In the genomic region with DNA sequence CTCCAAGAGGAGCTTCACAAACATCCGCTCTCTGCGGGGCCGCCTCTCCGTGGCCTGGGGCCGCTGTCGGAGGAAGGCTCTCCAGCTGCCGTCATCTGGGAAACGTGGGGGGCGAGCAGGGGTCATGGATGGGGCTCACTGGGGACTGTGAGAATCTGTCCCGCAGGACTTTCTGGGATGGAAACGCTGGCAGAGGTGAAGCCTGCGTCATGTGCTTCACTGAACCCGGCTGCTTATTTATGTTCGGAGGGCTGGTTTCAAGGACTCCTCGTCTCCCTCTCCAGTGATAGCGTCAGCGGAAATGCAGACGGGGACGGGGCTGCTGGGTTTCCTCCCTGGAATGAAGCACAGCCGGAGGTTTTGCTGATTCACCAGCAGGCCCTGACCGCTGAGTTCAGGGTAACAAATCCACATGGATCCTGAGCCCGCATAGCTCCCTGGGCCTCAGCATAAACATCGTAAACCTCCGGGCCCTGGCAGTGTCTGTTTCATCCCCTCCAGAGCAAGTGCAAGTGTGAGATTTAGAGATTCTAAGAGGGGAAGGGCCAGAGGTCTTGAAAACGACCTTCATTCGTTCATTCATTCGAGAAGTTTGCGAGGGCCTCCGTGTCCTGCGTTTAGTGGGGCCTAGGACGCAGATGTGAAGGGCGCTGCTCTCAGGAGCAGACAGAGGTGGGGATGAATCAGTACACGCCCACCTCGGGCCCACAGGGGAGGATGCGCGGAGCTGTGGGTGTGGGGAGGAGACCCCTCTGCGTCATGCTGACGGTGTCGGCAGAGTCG, we compare ENCODE assay signal across 7 cellular contexts. TPM values are rescaled to one million over a fixed set of nuclear protein-coding genes. Genes with fewer than 3 reads are reported as not detected.
A peak's percentile ranks its signal among the peaks of the same experiment; 100 is the strongest.
DNase-seq lines count a peak whose midpoint lies in the region; ATAC-seq, FAIRE-seq and TF ChIP-seq lines count a peak whose summit lies in the region.

No MANE protein-coding gene starts in this region.

- TF ChIP-seq POLR2A in IMR-90 (IDR thresholded peaks at IDR 0.05; ENCODE audit: low read depth, low read length) (peak; percentile 30), HepG2 (IDR thresholded peaks at IDR 0.05; ENCODE audit: insufficient read depth in 1 of 2, low read depth in 2 of 2, low read length in 2 of 2) (no peak), testis (IDR thresholded peaks at IDR 0.05) (no peak)

- TF ChIP-seq RAD21 in IMR-90 (IDR thresholded peaks at IDR 0.05; ENCODE audit: low read length) (peak; percentile 50), HepG2 (CRISPR knock-in tag; IDR thresholded peaks at IDR 0.05) (no peak)

- peak overlapping the region; percentile 91 for H4K5ac ChIP-seq in IMR-90 (ENCODE audit: low read depth, low read length)

- H2BK120ac ChIP-seq in IMR-90 (ENCODE audit: low read depth, low read length): peak overlapping the region; percentile 95

- peak overlapping the region; percentile 96 to 97 for H4K8ac ChIP-seq in IMR-90 (ENCODE audit: low read depth in 2 of 2, low read length in 2 of 2)

- H2AFZ ChIP-seq in IMR-90 (replicated peaks; ENCODE audit: low read length, poor library complexity) (peak overlapping the region; percentile 84), HepG2 (ENCODE audit: low read length) (no peak overlapping the region)

- peak; percentile 81 for ATAC-seq in IMR-90 (ENCODE audit: low read depth)
- no peak for ATAC-seq in HepG2

- H3K9ac ChIP-seq in IMR-90 (ENCODE audit: low read depth, low read length) (peak overlapping the region; percentile 75), HepG2 (ENCODE audit: insufficient read depth, low read depth, low read length) (no peak overlapping the region)

- no peaks in the 10 kb centered on the region for H3K27me3 ChIP-seq in IMR-90 (ENCODE audit: control insufficient read depth, insufficient read depth, low read length)
- H3K27me3 ChIP-seq in HepG2 (ENCODE audit: control insufficient read depth in 1 of 2, insufficient read depth in 2 of 2, low read length in 2 of 2): no peaks in the 10 kb centered on the region; a peak in 1 of 5 replicates
- no peaks in the 10 kb centered on the region for H3K27me3 ChIP-seq in testis

- H3K4me3 ChIP-seq in IMR-90 (ENCODE audit: insufficient read depth, low read depth, low read length) (no peak overlapping the region), choroid plexus epithelial cell (ENCODE audit: low read depth, low read length) (peak overlapping the region; percentile 36), HepG2 (replicated peaks in 1 of 3; ENCODE audit: insufficient read depth in 1 of 3, low read depth in 2 of 3, low read length in 3 of 3) (no peak overlapping the region), testis (no peak overlapping the region)

- no peak for TF ChIP-seq EP300 in HepG2 (IDR thresholded peaks at IDR 0.05; ENCODE audit: low read depth in 2 of 2, low read length in 2 of 2)
- TF ChIP-seq EP300 in HepG2 (CRISPR knock-in tag; IDR thresholded peaks at IDR 0.05; ENCODE audit: borderline replicate concordance): no peak

- dilution Hi-C loops in IMR-90 (cut with HindIII; ENCODE audit: low sequenced_read_pairs, unreplicated experiment): no loop called here

- H3K9me3 ChIP-seq in IMR-90 (ENCODE audit: control insufficient read depth, insufficient read depth, low read length) (no peaks in the 10 kb centered on the region), HepG2 (ENCODE audit: low read length) (no peaks in the 10 kb centered on the region), testis (no peaks in the 10 kb centered on the region)

- H2AK5ac ChIP-seq in IMR-90 (ENCODE audit: low read depth, low read length): peak overlapping the region; percentile 99

- H3K4me2 ChIP-seq in IMR-90 (ENCODE audit: low read depth, low read length): peak overlapping the region; percentile 8
- no peak overlapping the region for H3K4me2 ChIP-seq in HepG2 (ENCODE audit: low read depth, low read length)

- peak overlapping the region; percentile 86 for H2AK9ac ChIP-seq in IMR-90 (replicated peaks; ENCODE audit: low read depth, low read length, poor library complexity)

- in situ Hi-C loops in IMR-90 (cut with MboI; ENCODE audit: low sequenced_read_pairs): loop anchor here (5.0 kb wide), 2 partner anchors 153 to 528 kb away; no protein-coding TSS in a partner anchor
- in situ Hi-C loops in HepG2 (cut with HindIII; ENCODE audit: extremely low pct_ligation_motif_present, low pct_unique_long_range_greater_than_20kb): no loop called here

- H3K27ac ChIP-seq in IMR-90 (ENCODE audit: insufficient read depth, low read length): peak overlapping the region; percentile 98
- H3K27ac ChIP-seq in HepG2 (ENCODE audit: extremely low read length, insufficient read depth, low read length): peak overlapping the region; percentile 50
- peak overlapping the region; percentile 87 to 94 for H3K27ac ChIP-seq in testis

- CTCF ChIA-PET in IMR-90 (lab: Yijun Ruan, JAX): interaction anchor here (1.0 kb wide), 1 partner anchor 154 kb away, joined by 3 read pairs; no protein-coding TSS in a partner anchor
- CTCF ChIA-PET in HepG2 (lab: Yijun Ruan, JAX; ENCODE audit: low intra/inter-chr PET ratio, low total read pairs): no interaction called here

- H3K14ac ChIP-seq in IMR-90 (replicated peaks; ENCODE audit: low read depth, low read length): peak overlapping the region; percentile 97

- H3K4me1 ChIP-seq in IMR-90 (ENCODE audit: control insufficient read depth, insufficient read depth, low read length): peaks cover 36% of the 10 kb centered on the region
- H3K4me1 ChIP-seq in HepG2 (ENCODE audit: insufficient read depth, low read length): peaks cover 65% of the 10 kb centered on the region
- H3K4me1 ChIP-seq in testis: peaks cover 36% of the 10 kb centered on the region

- TF ChIP-seq CTCF in IMR-90 (conservative IDR thresholded peaks at IDR 0.05; ENCODE audit: low read depth, low read length) (no peak), choroid plexus epithelial cell (conservative IDR thresholded peaks at IDR 0.05; ENCODE audit: low read depth, low read length) (no peak), HepG2 (CRISPR knock-in tag; IDR thresholded peaks at IDR 0.05) (no peak), testis (IDR thresholded peaks at IDR 0.05) (no peak)

- WGBS in IMR-90 (ENCODE audit: extremely low coverage in 2 of 2, insufficient read length in 1 of 2), 2 experiments: 38% methylated on average over 16 of the region's 40 CpGs; no CpG with 5 or more reads in 1 of the 2 experiments
- WGBS in HepG2 (ENCODE audit: low lambda C conversion rate): 90% methylated on average over 19 of the region's 40 CpGs
- 36 to 58% methylated on average over 22 to 40 of the region's 40 CpGs for WGBS in testis, 2 donors

- H3K4ac ChIP-seq in IMR-90 (ENCODE audit: low read depth, low read length): peak overlapping the region; percentile 99

- DNase-seq in IMR-90: peak; percentile 100
- DNase-seq in choroid plexus epithelial cell (ENCODE audit: low read depth): peak; percentile 100
- DNase-seq in HepG2 (ENCODE audit: low spot score): no peak
- DNase-seq in testis: peak; percentile 91
- no peak for DNase-seq in D341Med (ENCODE audit: low spot score)
- no peak for DNase-seq in COLO668 (lab: John Stamatoyannopoulos, UW; ENCODE audit: unreplicated experiment)
- no peak for DNase-seq in NCI-H526 treated with DMSO at 0.1 percent for 48 hours (lab: John Stamatoyannopoulos, UW)

- peak overlapping the region; percentile 85 for H3K56ac ChIP-seq in IMR-90 (ENCODE audit: extremely low read depth, insufficient read depth, low read length)

- FAIRE-seq in HepG2 (lab: Jason Lieb, UNC): no peak

- POLR2A ChIA-PET in IMR-90 (lab: Charles Lee; ENCODE audit: unreplicated experiment): interaction anchor here (0.7 to 1.4 kb wide), 3 partner anchors 14 to 429 kb away, joined by 4 read pairs; no protein-coding TSS in a partner anchor
- POLR2A ChIA-PET in HepG2 (lab: Yijun Ruan, JAX): interaction anchor here (1.0 to 3.3 kb wide), 2 partner anchors 14 to 177 kb away, joined by 3 to 21 read pairs; no protein-coding TSS in a partner anchor

- H3K79me2 ChIP-seq in HepG2 (ENCODE audit: insufficient read depth, low read length): no peaks in the 10 kb centered on the region

- intact Hi-C loops in IMR-90 (cut with micrococcal nuclease): loop anchor here (1.0 to 5.0 kb wide), 5 partner anchors 70 to 628 kb away; no protein-coding TSS in a partner anchor
- intact Hi-C loops in HepG2 (cut with micrococcal nuclease; ENCODE audit: unreplicated experiment): loop anchor here (5.0 to 10.0 kb wide), 2 partner anchors 63 to 110 kb away; partner anchors contain the start of gene COL18A1
- intact Hi-C loops in testis (cut with DNase I; ENCODE audit: low total_unique reads): loop anchor here (5.0 kb wide), 1 partner anchor 143 kb away; no protein-coding TSS in a partner anchor

- BruUV-seq in IMR-90 (replicated peaks; lab: Mats Ljungman, UMichigan) (no TSS peak), HepG2 (replicated peaks; lab: Mats Ljungman, UMichigan) (no TSS peak)

- H3K18ac ChIP-seq in IMR-90 (ENCODE audit: low read depth, low read length): peak overlapping the region; percentile 89

- peak overlapping the region; percentile 97 for H2BK5ac ChIP-seq in IMR-90 (ENCODE audit: low read depth, low read length, poor library complexity, severe bottlenecking)

- peaks cover 14% of the 10 kb centered on the region for H3K9me1 ChIP-seq in IMR-90 (ENCODE audit: insufficient read depth, low read length)

- H3K23ac ChIP-seq in IMR-90 (ENCODE audit: low read depth, low read length): peak overlapping the region; percentile 87

- H4K20me1 ChIP-seq in IMR-90 (ENCODE audit: insufficient read depth, low read length) (no peaks in the 10 kb centered on the region; the same call in 1 of the 2 replicates), HepG2 (ENCODE audit: insufficient read depth, low read length) (no peaks in the 10 kb centered on the region)

- peak overlapping the region; percentile 98 for H2BK20ac ChIP-seq in IMR-90 (ENCODE audit: low read depth, low read length)

- H3K36me3 ChIP-seq in IMR-90 (ENCODE audit: control insufficient read depth, insufficient read depth, low read length) (peaks cover 4% of the 10 kb centered on the region), HepG2 (replicated peaks in 1 of 2; ENCODE audit: control insufficient read depth in 1 of 2, insufficient read depth in 2 of 2, low read length in 2 of 2) (no peaks in the 10 kb centered on the region), testis (ENCODE audit: low read depth, missing control alignments) (no peaks in the 10 kb centered on the region)

- H2BK15ac ChIP-seq in IMR-90 (ENCODE audit: low read depth, low read length): peak overlapping the region; percentile 93

- peaks cover 15 to 64% of the 10 kb centered on the region in 2 experiments for H3K79me1 ChIP-seq in IMR-90 (ENCODE audit: low read depth in 1 of 2, low read length in 2 of 2)

- peak overlapping the region; percentile 99 for H4K91ac ChIP-seq in IMR-90 (ENCODE audit: insufficient read depth, low read depth, low read length)

RNA-seq across cellular contexts. Expression of gene POFUT2, which starts 7.0 kb away (rescaled TPM):
- total RNA-seq in IMR-90 (2012; rRNA removed) (18.8 and 23.9 TPM in 2 replicates), HepG2 (2016; rRNA removed; fragmentation: Illumina TruSeq; extraction: Trizol) (9.8 and 24.0 TPM in 2 replicates), testis (10 to 100 TPM; 49.9 to 55.9 TPM)
- polyA plus RNA-seq in IMR-90 (2012; rRNA removed) (58.5 and 59.3 TPM in 2 replicates), HepG2 (2011; rRNA removed) (21.7 and 22.8 TPM in 2 replicates), testis (ENCODE audit: insufficient read depth, low read depth, low replicate concordance) (63.3 TPM)
- polyA plus RNA-seq in IMR-90 (2012; cell fraction: cytosol; rRNA removed): 46.5 and 53.6 TPM in 2 replicates
- 236 and 251 TPM in 2 replicates for polyA plus RNA-seq in IMR-90 (2012; cell fraction: nucleus; rRNA removed; ENCODE audit: low replicate concordance)
- 2.9 and 4.1 TPM in 2 replicates for total RNA-seq in HepG2 (2016; cell fraction: cytosol; rRNA removed; fragmentation: Illumina TruSeq; extraction: Trizol; ENCODE audit: low read depth)
- total RNA-seq in HepG2 (2016; cell fraction: insoluble cytoplasmic fraction; rRNA removed; fragmentation: Illumina TruSeq; extraction: Trizol): 8.5 and 20.1 TPM in 2 replicates
- 7.7 and 7.9 TPM in 2 replicates for total RNA-seq in HepG2 (2016; cell fraction: membrane; rRNA removed; fragmentation: Illumina TruSeq; extraction: Trizol)
- total RNA-seq in HepG2 (2016; cell fraction: nucleus; rRNA removed; fragmentation: Illumina TruSeq; extraction: Trizol): 29.0 and 30.4 TPM in 2 replicates
- polyA plus RNA-seq in HepG2 (2011; cell fraction: cytosol; rRNA removed): 14.9 and 16.0 TPM in 2 replicates
- polyA plus RNA-seq in HepG2 (2011; cell fraction: nucleus; rRNA removed): 67.0 and 84.3 TPM in 2 replicates
- 25.3 and 34.5 TPM in 2 replicates for polyA plus RNA-seq in HepG2 (2012)
- 3.3 and 3.7 TPM in 2 replicates for polyA plus RNA-seq in HepG2 (2016; cell fraction: cytosol; fragmentation: Illumina TruSeq; extraction: Trizol; ENCODE audit: low read depth)
- 7.8 and 10.0 TPM in 2 replicates for polyA plus RNA-seq in HepG2 (2016; cell fraction: insoluble cytoplasmic fraction; fragmentation: Illumina TruSeq; extraction: Trizol; ENCODE audit: low read depth)
- polyA plus RNA-seq in HepG2 (2016; cell fraction: membrane; fragmentation: Illumina TruSeq; extraction: Trizol; ENCODE audit: low read depth): 6.3 and 6.9 TPM in 2 replicates
- polyA plus RNA-seq in HepG2 (2016; cell fraction: nucleus; fragmentation: Illumina TruSeq; extraction: Trizol; ENCODE audit: insufficient read depth, low read depth): 66.5 TPM in 2 replicates
- polyA minus RNA-seq in HepG2 (2011; rRNA and poly(A)+ RNA removed; ENCODE audit: low replicate concordance): 10.4 and 14.1 TPM in 2 replicates
- 8.6 and 9.1 TPM in 2 replicates for polyA minus RNA-seq in HepG2 (2011; cell fraction: cytosol; rRNA and poly(A)+ RNA removed)
- 22.9 and 23.1 TPM in 2 replicates for polyA minus RNA-seq in HepG2 (2011; cell fraction: nucleus; rRNA and poly(A)+ RNA removed)

Comparison
In these comparisons a context has a peak if more than half of its experiments do, and no peak if none do; other contexts are left out.
1. DNase-seq: peak in IMR-90 (single experiment), choroid plexus epithelial cell (single experiment) and testis (single experiment); none in HepG2 (single experiment), D341Med (single experiment), COLO668 (single experiment) and NCI-H526 treated with DMSO at 0.1 percent for 48 hours (single experiment).
2. Peak in every context shown above with its lines, with median percentiles within 50 percentile points of each other: H3K27ac ChIP-seq.